ENCODE assay signal across 11 cellular contexts in the genomic region with DNA sequence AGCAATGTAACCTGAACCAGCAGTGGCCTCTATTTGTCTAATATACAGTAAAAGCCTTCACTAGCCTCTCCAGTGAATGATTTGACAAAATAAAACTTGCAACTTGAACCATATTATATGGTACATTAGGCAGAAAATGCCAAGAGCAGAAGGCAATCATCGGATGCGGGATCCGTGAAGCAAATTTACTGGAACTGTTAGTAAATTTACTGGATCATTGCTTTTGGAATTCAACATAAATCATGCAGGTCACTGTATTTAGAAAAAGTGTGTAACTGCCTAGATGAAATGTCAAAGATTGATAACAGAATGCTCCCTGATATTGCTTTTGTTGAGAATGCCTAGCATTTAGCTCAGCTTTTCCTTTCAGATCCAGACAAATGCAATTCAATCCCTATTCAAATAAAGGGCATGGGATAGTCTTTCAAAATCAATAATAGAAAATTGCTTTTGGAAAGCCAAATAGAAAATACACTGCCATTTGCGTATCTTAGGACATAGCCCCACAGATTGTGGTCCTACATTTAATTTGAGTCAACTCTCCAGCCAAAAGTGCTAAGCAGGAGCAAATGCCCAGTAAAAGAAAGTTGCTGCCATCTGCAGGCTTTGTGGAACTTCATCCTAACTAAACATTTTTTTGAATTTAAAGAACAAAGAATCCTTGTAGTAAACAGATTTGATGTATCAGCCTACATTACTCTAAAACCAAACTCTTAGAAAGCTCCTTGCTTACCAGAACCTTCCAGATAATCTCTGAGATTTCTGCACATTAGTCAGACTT.
DNase-seq lines count a peak whose midpoint lies in the region; ATAC-seq and TF ChIP-seq lines count a peak whose summit lies in the region.
"Had no signal": no experiment of that assay in that cellular context is flagged by ENCODE, and none has a peak within 500 bp of the region (broad histone marks: within the 10 kb centered on the region; RNA-seq: fewer than 3 reads in every experiment).

No MANE protein-coding gene starts in this region.

- H3K9me3 ChIP-seq in left ventricle myocardium inferior (replicated peaks) = no peaks in the 10 kb centered on the region
- H3K9me3 ChIP-seq: ovary had no signal

- H3K4me1 ChIP-seq in left ventricle myocardium inferior = peaks cover 6% of the 10 kb centered on the region

- H3K4me3 ChIP-seq in left ventricle myocardium inferior = no peak overlapping the region
- no peak overlapping the region for H3K4me3 ChIP-seq in foreskin fibroblast (ENCODE audit: low read depth in 1 of 2, low read length in 2 of 2)
- H3K4me3 ChIP-seq: ovary had no signal

- no peak overlapping the region for H3K27ac ChIP-seq in left ventricle myocardium inferior (replicated peaks)
- H3K27ac ChIP-seq: ovary had no signal

- ATAC-seq in GM19324 (IDR thresholded peaks at IDR 0.05; ENCODE audit: low FRiP score, unreplicated experiment) = no peak
- no peak for ATAC-seq in GM19452 (IDR thresholded peaks at IDR 0.05; ENCODE audit: unreplicated experiment)
- no peak for ATAC-seq in HG03139 (IDR thresholded peaks at IDR 0.05; ENCODE audit: unreplicated experiment)

- no peak for DNase-seq in left ventricle myocardium inferior
- no peak for DNase-seq in cardiac septum (ENCODE audit: low spot score)
- peak; percentile 34 for DNase-seq in RKO (ENCODE audit: low spot score)
- DNase-seq in foreskin fibroblast = peak; percentile 2 to 39
- DNase-seq in activated gamma-delta T cell (lab: John Stamatoyannopoulos, UW) = no peak
- DNase-seq: effector CD4-positive, alpha-beta T cell; KBM-7; ovary had no signal

- intact Hi-C loops in left ventricle myocardium inferior (cut with micrococcal nuclease) (no loop called here), cardiac septum (cut with DNase I) (loop anchor here (10.0 kb wide), 1 partner anchor 865 kb away; no protein-coding TSS in a partner anchor)

- TF ChIP-seq CTCF in left ventricle myocardium inferior (IDR thresholded peaks at IDR 0.05; ENCODE audit: borderline replicate concordance) (peak; percentile 55), foreskin fibroblast (IDR thresholded peaks at IDR 0.05; ENCODE audit: low read depth, low read length) (peak; percentile 9)

- no peaks in the 10 kb centered on the region for H3K27me3 ChIP-seq in left ventricle myocardium inferior (ENCODE audit: low read depth)
- H3K27me3 ChIP-seq: ovary had no signal

- H3K36me3 ChIP-seq in left ventricle myocardium inferior = no peaks in the 10 kb centered on the region
- H3K36me3 ChIP-seq: ovary had no signal

Comparison
In these comparisons a context has a peak if more than half of its experiments do, and no peak if none do; other contexts are left out.
1. DNase-seq: peak in RKO (single experiment) and foreskin fibroblast (2 of 2); none in left ventricle myocardium inferior (single experiment), cardiac septum (single experiment) and activated gamma-delta T cell (single experiment).